In the genomic region with DNA sequence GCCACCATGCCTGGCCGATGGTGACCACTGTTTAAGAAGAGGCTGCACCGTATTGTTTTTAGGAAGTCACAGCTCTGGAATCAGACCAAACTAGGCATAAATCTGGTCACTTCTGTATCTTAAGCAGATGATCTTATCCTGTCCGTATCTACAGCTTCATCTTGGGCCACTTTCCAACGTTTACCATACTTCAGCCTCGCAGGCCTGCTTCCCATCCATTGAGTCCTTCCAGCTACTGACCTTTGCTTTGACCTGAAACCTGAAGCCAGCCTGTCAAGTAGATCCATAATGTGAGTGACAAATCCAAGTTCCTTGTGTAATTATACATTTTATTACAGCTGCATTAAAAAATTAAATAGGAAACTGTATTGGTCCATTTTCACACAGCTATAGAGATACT, we compare ENCODE assay signal across 32 cellular contexts.
"Had no signal": no experiment of that assay in that cellular context is flagged by ENCODE, and none has a peak within 500 bp of the region (broad histone marks: within the 10 kb centered on the region; RNA-seq: fewer than 3 reads in every experiment).

No MANE protein-coding gene starts in this region.

- H3K27me3 Mint-ChIP-seq: activated CD4-positive, alpha-beta memory T cell treated with anti-CD3 and anti-CD28 coated beads for 36 hours; activated CD4-positive, alpha-beta T cell treated with anti-CD3 and anti-CD28 coated beads for 36 hours; activated CD4-positive, alpha-beta T cell treated with anti-CD3 and anti-CD28 coated beads, Interleukin-2, amount 10 ng/mL, durations not matched to agents 24 days and 14 days; activated CD8-positive, alpha-beta memory T cell treated with anti-CD3 and anti-CD28 coated beads, Interleukin-2, amount 10 ng/mL, durations not matched to agents 7 days and 5 days; activated naive CD4-positive, alpha-beta T cell treated with anti-CD3 and anti-CD28 coated beads, Interleukin-2, amount 50 U/mL, for 24 hours; activated naive CD8-positive, alpha-beta T cell treated with anti-CD3 and anti-CD28 coated beads for 36 hours; activated naive CD8-positive, alpha-beta T cell treated with anti-CD3 and anti-CD28 coated beads, Interleukin-2, amount 50 U/mL, for 24 hours had no signal

- H3K4me1 Mint-ChIP-seq: activated CD4-positive, alpha-beta T cell treated with anti-CD3 and anti-CD28 coated beads for 36 hours; activated CD4-positive, alpha-beta T cell treated with anti-CD3 and anti-CD28 coated beads, Interleukin-2, amount 10 ng/mL, durations not matched to agents 24 days and 14 days; activated CD8-positive, alpha-beta memory T cell treated with anti-CD3 and anti-CD28 coated beads, Interleukin-2, amount 10 ng/mL, durations not matched to agents 7 days and 5 days; activated naive CD4-positive, alpha-beta T cell treated with anti-CD3 and anti-CD28 coated beads, Interleukin-2, amount 50 U/mL, for 24 hours; activated naive CD8-positive, alpha-beta T cell treated with anti-CD3 and anti-CD28 coated beads for 36 hours; activated naive CD8-positive, alpha-beta T cell treated with anti-CD3 and anti-CD28 coated beads, Interleukin-2, amount 50 U/mL, for 24 hours had no signal

- ATAC-seq: activated CD4-positive, alpha-beta T cell treated with anti-CD3 and anti-CD28 coated beads for 36 hours; activated CD8-positive, alpha-beta memory T cell treated with anti-CD3 and anti-CD28 coated beads, Interleukin-2, amount 10 ng/mL, durations not matched to agents 7 days and 5 days; activated CD8-positive, alpha-beta T cell treated with anti-CD3 and anti-CD28 coated beads, Interleukin-2, amount 10 ng/mL, durations not matched to agents 7 days and 5 days; activated naive CD8-positive, alpha-beta T cell treated with anti-CD3 and anti-CD28 coated beads, Interleukin-2, amount 50 U/mL, for 24 hours; body of pancreas; gastroesophageal sphincter had no signal

- H3K27ac Mint-ChIP-seq: activated CD4-positive, alpha-beta memory T cell treated with anti-CD3 and anti-CD28 coated beads for 36 hours; activated CD4-positive, alpha-beta T cell treated with anti-CD3 and anti-CD28 coated beads for 36 hours; activated CD4-positive, alpha-beta T cell treated with anti-CD3 and anti-CD28 coated beads, Interleukin-2, amount 10 ng/mL, durations not matched to agents 24 days and 14 days; activated CD8-positive, alpha-beta memory T cell treated with anti-CD3 and anti-CD28 coated beads, Interleukin-2, amount 10 ng/mL, durations not matched to agents 7 days and 5 days; activated CD8-positive, alpha-beta T cell treated with anti-CD3 and anti-CD28 coated beads, Interleukin-2, amount 10 ng/mL, durations not matched to agents 7 days and 5 days; activated naive CD4-positive, alpha-beta T cell treated with anti-CD3 and anti-CD28 coated beads for 36 hours; activated naive CD4-positive, alpha-beta T cell treated with anti-CD3 and anti-CD28 coated beads, Interleukin-2, amount 50 U/mL, for 24 hours; activated naive CD8-positive, alpha-beta T cell treated with anti-CD3 and anti-CD28 coated beads for 36 hours; activated naive CD8-positive, alpha-beta T cell treated with anti-CD3 and anti-CD28 coated beads, Interleukin-2, amount 50 U/mL, for 24 hours; activated T-helper 1 cell treated with anti-CD3 and anti-CD28 coated beads, Interleukin-12 subunit alpha, Interleukin-12 subunit beta, Interleukin-2, Interleukin-4 antibody, amounts not matched to agents 30 ng/mL and 10 ng/mL and 1 ng/mL, durations not matched to agents 14 hours and 24 hours and 36 hours; activated T-helper 2 cell treated with anti-CD3 and anti-CD28 coated beads, Interferon-gamma antibody, Interleukin-2, Interleukin-4, amounts not matched to agents 10 μg/mL and 5 μg/mL and 100 μg/mL, durations not matched to agents 14 hours and 24 hours and 36 hours had no signal

- H3K4me1 ChIP-seq: adrenal gland, body of pancreas, colonic mucosa, esophagus squamous epithelium, gastroesophageal sphincter, heart right ventricle had no signal

- H3K4me3 ChIP-seq: adrenal gland, body of pancreas, cardiac muscle cell, colonic mucosa, esophagus squamous epithelium, gastroesophageal sphincter, heart right ventricle had no signal

- H3K4me3 Mint-ChIP-seq: activated CD4-positive, alpha-beta memory T cell treated with anti-CD3 and anti-CD28 coated beads for 36 hours; activated CD4-positive, alpha-beta T cell treated with anti-CD3 and anti-CD28 coated beads for 36 hours; activated CD4-positive, alpha-beta T cell treated with anti-CD3 and anti-CD28 coated beads, Interleukin-2, amount 10 ng/mL, durations not matched to agents 24 days and 14 days; activated CD8-positive, alpha-beta memory T cell treated with anti-CD3 and anti-CD28 coated beads, Interleukin-2, amount 10 ng/mL, durations not matched to agents 7 days and 5 days; activated CD8-positive, alpha-beta T cell treated with anti-CD3 and anti-CD28 coated beads, Interleukin-2, amount 10 ng/mL, durations not matched to agents 7 days and 5 days; activated naive CD4-positive, alpha-beta T cell treated with anti-CD3 and anti-CD28 coated beads for 36 hours; activated naive CD4-positive, alpha-beta T cell treated with anti-CD3 and anti-CD28 coated beads, Interleukin-2, amount 50 U/mL, for 24 hours; activated naive CD8-positive, alpha-beta T cell treated with anti-CD3 and anti-CD28 coated beads for 36 hours; activated naive CD8-positive, alpha-beta T cell treated with anti-CD3 and anti-CD28 coated beads, Interleukin-2, amount 50 U/mL, for 24 hours; activated T-helper 1 cell treated with anti-CD3 and anti-CD28 coated beads, Interleukin-12 subunit alpha, Interleukin-12 subunit beta, Interleukin-2, Interleukin-4 antibody, amounts not matched to agents 30 ng/mL and 10 ng/mL and 1 ng/mL, durations not matched to agents 14 hours and 24 hours and 36 hours had no signal

- H3K36me3 ChIP-seq: adrenal gland, cardiac muscle cell, colonic mucosa, esophagus squamous epithelium, gastroesophageal sphincter, heart right ventricle had no signal

- H3K27me3 ChIP-seq: adrenal gland, body of pancreas, cardiac muscle cell, colonic mucosa, esophagus squamous epithelium, gastroesophageal sphincter, heart right ventricle had no signal

- H3K9me3 ChIP-seq: adrenal gland, body of pancreas, colonic mucosa, esophagus squamous epithelium, gastroesophageal sphincter, heart right ventricle had no signal

- H3K27ac ChIP-seq: adrenal gland, body of pancreas, cardiac muscle cell, colonic mucosa, epithelial cell of prostate, esophagus squamous epithelium, gastroesophageal sphincter, heart right ventricle had no signal

- H3K36me3 Mint-ChIP-seq: activated CD4-positive, alpha-beta memory T cell treated with anti-CD3 and anti-CD28 coated beads for 36 hours; activated CD8-positive, alpha-beta memory T cell treated with anti-CD3 and anti-CD28 coated beads, Interleukin-2, amount 10 ng/mL, durations not matched to agents 7 days and 5 days; activated naive CD4-positive, alpha-beta T cell treated with anti-CD3 and anti-CD28 coated beads, Interleukin-2, amount 50 U/mL, for 24 hours; activated naive CD8-positive, alpha-beta T cell treated with anti-CD3 and anti-CD28 coated beads for 36 hours had no signal

- DNase-seq: activated CD4-positive, alpha-beta memory T cell treated with anti-CD3 and anti-CD28 coated beads for 36 hours; activated CD4-positive, alpha-beta T cell treated with anti-CD3 and anti-CD28 coated beads for 36 hours; activated CD4-positive, alpha-beta T cell treated with anti-CD3 and anti-CD28 coated beads, Interleukin-2, amount 10 ng/mL, durations not matched to agents 24 days and 14 days; activated CD4-positive, CD25-positive, alpha-beta regulatory T cell; activated CD4-positive, CD25-positive, alpha-beta regulatory T cell treated with anti-CD3 and anti-CD28 coated beads, Interleukin-2, amount 50 U/mL, for 72 hours; activated CD8-positive, alpha-beta memory T cell treated with anti-CD3 and anti-CD28 coated beads, Interleukin-2, amount 10 ng/mL, durations not matched to agents 7 days and 5 days; activated CD8-positive, alpha-beta memory T cell treated with anti-CD3 and anti-CD28 coated beads, Interleukin-2, amount 50 U/mL, for 4 hours; activated CD8-positive, alpha-beta T cell treated with anti-CD3 and anti-CD28 coated beads, Interleukin-2, amount 10 ng/mL, durations not matched to agents 7 days and 5 days; activated effector memory CD4-positive, alpha-beta T cell treated with anti-CD3 and anti-CD28 coated beads, Interleukin-2, amount 50 U/mL, for 16 hours; activated naive CD4-positive, alpha-beta T cell treated with anti-CD3 and anti-CD28 coated beads for 36 hours; activated naive CD8-positive, alpha-beta T cell treated with anti-CD3 and anti-CD28 coated beads for 36 hours; activated naive CD8-positive, alpha-beta T cell treated with anti-CD3 and anti-CD28 coated beads, Interleukin-2, amount 50 U/mL, for 24 hours; activated T-cell treated with anti-CD3 and anti-CD28 coated beads, Interleukin-2, amount 50 U/mL, for 1 hour; activated T-cell treated with anti-CD3 and anti-CD28 coated beads, Interleukin-2, amount 50 U/mL, for 48 hours; adrenal gland; amygdala; aorta; body of pancreas; central memory CD4-positive, alpha-beta T cell; cerebellar nuclear complex; colonic mucosa; effector CD8-positive, alpha-beta T cell; esophagus squamous epithelium; foreskin melanocyte; heart right ventricle; T-helper 2 cell had no signal
